ENCODE assay signal across 8 cellular contexts in genomic region chr3:139677341-139678155, GRCh38. TPM values are rescaled to one million over a fixed set of nuclear protein-coding genes. Genes with fewer than 3 reads are reported as not detected.
A peak's percentile ranks its signal among the peaks of the same experiment; 100 is the strongest.
DNase-seq lines count a peak whose midpoint lies in the region; ATAC-seq and TF ChIP-seq lines count a peak whose summit lies in the region.

NMNAT3 (minus strand) TSS chr3:139677972; CDS start chr3:139627724, 50,248 bp downstream.

- peak; percentile 98 for ATAC-seq in GM18909 (IDR thresholded peaks at IDR 0.05; ENCODE audit: poor library complexity, unreplicated experiment)
- ATAC-seq in HG03196 (IDR thresholded peaks at IDR 0.05; ENCODE audit: unreplicated experiment): peak; percentile 95

- no peak within 1 kb of the TSS for H3K27ac ChIP-seq in AG04450 (ENCODE audit: low read depth, low read length)

- no peak for DNase-seq in AG04450 (ENCODE audit: low read depth, low spot score)
- DNase-seq in NCI-H510A treated with DMSO at 0.1 percent for 48 hours (lab: John Stamatoyannopoulos, UW): peak; percentile 8
- peak; percentile 89 for DNase-seq in activated CD8-positive, alpha-beta memory T cell treated with anti-CD3 and anti-CD28 coated beads, Interleukin-2, amount 50 U/mL, for 48 hours
- DNase-seq in epithelial cell of proximal tubule (ENCODE audit: low read depth): no peak
- DNase-seq in stimulated activated CD8-positive, alpha-beta memory T cell treated with anti-CD3 and anti-CD28 coated beads, Interleukin-15, amount 100 ng/mL, for 48 hours (ENCODE audit: low read depth in 2 of 2): peak; percentile 68 to 69

- TF ChIP-seq CTCF in AG04450 (IDR thresholded peaks at IDR 0.05; ENCODE audit: low read depth, low read length) (no peak), epithelial cell of proximal tubule (conservative IDR thresholded peaks at IDR 0.05; ENCODE audit: low read depth, low read length) (peak; percentile 7)

- H3K4me3 ChIP-seq in AG04450 (ENCODE audit: low read depth, low read length): peak within 1 kb of the TSS; percentile 50
- H3K4me3 ChIP-seq in epithelial cell of proximal tubule (ENCODE audit: low read depth, low read length): peak within 1 kb of the TSS; percentile 76
- peak within 1 kb of the TSS; percentile 67 for H3K4me3 ChIP-seq in mononuclear cell (ENCODE audit: low read length)

- CTCF ChIA-PET in AG04450 (lab: Charles Lee): interaction anchor here (0.7 kb wide), 1 partner anchor 22 kb away, joined by 3 read pairs; no protein-coding TSS in a partner anchor

- H3K4me1 ChIP-seq in mononuclear cell (ENCODE audit: insufficient read depth, low read length): peaks cover 19% of the 10 kb centered on the region

- H3K9me3 ChIP-seq in AG04450 (ENCODE audit: control insufficient read depth, insufficient read depth, low read length): no peaks in the 10 kb centered on the region; the same call in 1 of the 2 replicates
- H3K9me3 ChIP-seq in mononuclear cell (ENCODE audit: low read depth, low read length): no peaks in the 10 kb centered on the region

- H3K27me3 ChIP-seq in AG04450 (ENCODE audit: control insufficient read depth, insufficient read depth, low read length) (peaks cover 20% of the 10 kb centered on the region), mononuclear cell (ENCODE audit: insufficient read depth, low read length) (no peaks in the 10 kb centered on the region)

- POLR2A ChIA-PET in AG04450 (lab: Yijun Ruan, JAX): no interaction called here

RNA-seq across cellular contexts. Expression of gene NMNAT3, which starts in this region (rescaled TPM):
- polyA plus RNA-seq in AG04450 (2011; rRNA removed): 0.22 TPM in 2 replicates
- 0.17 and 0.83 TPM in 2 replicates for polyA minus RNA-seq in AG04450 (2011; rRNA and poly(A)+ RNA removed)
- 1.6 and 2.5 TPM in 2 replicates for total RNA-seq in epithelial cell of proximal tubule
- total RNA-seq in mononuclear cell: 1.5 TPM

Comparison
In these comparisons a context has a peak if more than half of its experiments do, and no peak if none do; other contexts are left out.
1. DNase-seq: peak in NCI-H510A treated with DMSO at 0.1 percent for 48 hours (single experiment), activated CD8-positive, alpha-beta memory T cell treated with anti-CD3 and anti-CD28 coated beads, Interleukin-2, amount 50 U/mL, for 48 hours (single experiment) and stimulated activated CD8-positive, alpha-beta memory T cell treated with anti-CD3 and anti-CD28 coated beads, Interleukin-15, amount 100 ng/mL, for 48 hours (2 of 2); none in AG04450 (single experiment) and epithelial cell of proximal tubule (single experiment).
2. Peak in every context shown above with its lines, with median percentiles within 50 percentile points of each other: H3K4me3 ChIP-seq.